1 cellular context compared by ENCODE assay signal in genomic region chr13:32538621-32539246, GRCh38.
TF ChIP-seq lines count a peak whose summit lies in the region.

N4BP2L2 (minus strand) TSS chr13:32538795; CDS start chr13:32537027, 1,768 bp downstream.

TF ChIP-seq in K562, 482 proteins besides CTCF, POLR2A, EP300 and RAD21 (continued from another document):
- TF ChIP-seq, protein P1, sequence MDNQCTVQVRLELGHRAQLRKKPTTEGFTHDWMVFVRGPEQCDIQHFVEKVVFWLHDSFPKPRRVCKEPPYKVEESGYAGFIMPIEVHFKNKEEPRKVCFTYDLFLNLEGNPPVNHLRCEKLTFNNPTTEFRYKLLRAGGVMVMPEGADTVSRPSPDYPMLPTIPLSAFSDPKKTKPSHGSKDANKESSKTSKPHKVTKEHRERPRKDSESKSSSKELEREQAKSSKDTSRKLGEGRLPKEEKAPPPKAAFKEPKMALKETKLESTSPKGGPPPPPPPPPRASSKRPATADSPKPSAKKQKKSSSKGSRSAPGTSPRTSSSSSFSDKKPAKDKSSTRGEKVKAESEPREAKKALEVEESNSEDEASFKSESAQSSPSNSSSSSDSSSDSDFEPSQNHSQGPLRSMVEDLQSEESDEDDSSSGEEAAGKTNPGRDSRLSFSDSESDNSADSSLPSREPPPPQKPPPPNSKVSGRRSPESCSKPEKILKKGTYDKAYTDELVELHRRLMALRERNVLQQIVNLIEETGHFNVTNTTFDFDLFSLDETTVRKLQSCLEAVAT (IDR thresholded peaks at IDR 0.05): peak in 1 of 2 experiments; percentile 16; a peak in 1 of 4 replicates
- TF ChIP-seq MAFK (IDR thresholded peaks at IDR 0.05; ENCODE audit: low read length): no peak
- no peak for TF ChIP-seq ZNF175 (CRISPR knock-in tag; IDR thresholded peaks at IDR 0.05; ENCODE audit: low read depth)
- no peak for TF ChIP-seq SRSF7 (optimal IDR thresholded peaks at IDR 0.05; ENCODE audit: low read depth, low read length)
- TF ChIP-seq ESRRA (IDR thresholded peaks at IDR 0.05; ENCODE audit: borderline replicate concordance, low read depth): peak; percentile 72; the same call in 1 of the 2 replicates
- TF ChIP-seq TAF1 (IDR thresholded peaks at IDR 0.05; ENCODE audit: control insufficient read depth, extremely low read depth, insufficient read depth, low read length, severe bottlenecking): peak; percentile 34
- TF ChIP-seq PPARD (CRISPR knock-in tag; IDR thresholded peaks at IDR 0.05): no peak
- no peak for TF ChIP-seq HMG20A (CRISPR knock-in tag; conservative IDR thresholded peaks at IDR 0.05)
- TF ChIP-seq AFF4 (CRISPR knock-in tag; IDR thresholded peaks at IDR 0.05): 0 out of 2 replicates have a peak, but pooled peaks have one; percentile 57
- TF ChIP-seq RBFOX2 (IDR thresholded peaks at IDR 0.05; ENCODE audit: low read depth, low read length): peak; percentile 67
- no peak for TF ChIP-seq ZNF740 (CRISPR knock-in tag; IDR thresholded peaks at IDR 0.05)
- no peak for TF ChIP-seq ZNF740 (tag; IDR thresholded peaks at IDR 0.05)
- TF ChIP-seq ETV5 (CRISPR knock-in tag; IDR thresholded peaks at IDR 0.05; ENCODE audit: low read depth): 0 out of 2 replicates have a peak, but pooled peaks have one; percentile 46
- TF ChIP-seq HCFC1 (IDR thresholded peaks at IDR 0.05; ENCODE audit: low read depth, low read length): peak; percentile 94
- no peak for TF ChIP-seq MXI1 (IDR thresholded peaks at IDR 0.05; ENCODE audit: low read depth, low read length)
- no peak for TF ChIP-seq TFE3 (CRISPR knock-in tag; IDR thresholded peaks at IDR 0.05)
- no peak for TF ChIP-seq PYGO2 (tag; IDR thresholded peaks at IDR 0.05)
- TF ChIP-seq JUND (IDR thresholded peaks at IDR 0.05; ENCODE audit: borderline replicate concordance, low read depth, low read length): 0 out of 2 replicates have a peak, but pooled peaks have one; percentile 32
- no peak; the same call in 2 of the 3 replicates for TF ChIP-seq JUND (tag; IDR thresholded peaks at IDR 0.05; ENCODE audit: borderline replicate concordance, low read depth, low read length)
- TF ChIP-seq ZNF133 (CRISPR knock-in tag; IDR thresholded peaks at IDR 0.05): peak; percentile 66; the same call in 1 of the 2 replicates
- peak; percentile 80 for TF ChIP-seq GMEB1 (CRISPR knock-in tag; IDR thresholded peaks at IDR 0.05)
